8 cellular contexts compared by ENCODE assay signal in the genomic region with DNA sequence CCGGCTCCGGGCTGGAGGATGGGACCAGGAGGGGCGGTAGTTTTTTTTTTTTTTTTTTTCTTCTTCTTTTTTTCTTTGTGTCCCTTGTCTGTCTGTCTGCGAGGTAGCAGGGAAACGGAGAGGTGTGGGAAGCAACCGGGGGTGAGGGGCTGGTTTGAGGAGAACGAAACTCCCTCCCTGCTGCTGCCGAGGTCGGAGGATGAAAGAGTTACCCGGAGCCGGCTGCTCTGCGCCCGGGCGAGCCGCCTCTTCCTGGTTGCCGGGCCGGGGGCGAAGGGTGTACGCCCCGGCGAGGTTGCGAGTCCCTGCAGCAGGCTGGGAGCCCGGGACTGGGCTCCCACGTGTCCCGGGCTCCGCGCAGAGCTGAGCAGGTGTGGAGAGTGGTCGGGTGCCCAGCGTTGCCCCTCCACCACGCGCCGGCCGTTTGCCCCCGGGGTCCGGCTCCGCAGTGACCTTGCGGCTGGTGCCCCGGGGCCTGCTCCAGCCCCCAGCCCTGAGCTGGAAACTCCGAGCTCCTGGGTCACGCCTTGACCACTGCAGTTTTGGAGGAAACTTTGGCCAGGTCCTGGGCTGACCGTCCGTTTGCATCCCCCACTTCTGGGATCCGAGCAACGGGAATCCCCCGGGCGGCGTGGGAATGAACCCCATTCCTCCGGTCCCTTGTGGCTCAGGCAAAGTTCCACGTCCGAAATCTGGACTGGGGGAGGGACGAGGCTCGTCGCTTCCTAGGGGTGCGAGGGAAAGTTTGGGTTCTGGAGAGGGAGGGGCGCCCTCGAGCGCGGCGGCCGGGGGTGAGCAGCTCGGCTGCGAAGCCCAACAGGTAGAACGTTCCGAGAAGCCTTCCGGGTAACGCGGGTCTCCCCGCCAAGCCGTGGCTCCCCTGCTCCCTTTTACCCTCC. TPM values are rescaled to one million over a fixed set of nuclear protein-coding genes. Genes with fewer than 3 reads are reported as not detected.
DNase-seq lines count a peak whose midpoint lies in the region; ATAC-seq and TF ChIP-seq lines count a peak whose summit lies in the region.

No MANE protein-coding gene starts in this region.

- WGBS in transverse colon (ENCODE audit: low coverage in 1 of 2), 2 donors, result 0 to 3% methylated on average over 1 to 59 of the region's 69 CpGs

- POLR2A ChIA-PET in naive thymus-derived CD4-positive, alpha-beta T cell (lab: Charles Lee), result interaction anchor here (0.6 to 5.3 kb wide), 12 partner anchors 9 to 170 kb away, joined by 3 to 50 read pairs (median 4); no protein-coding TSS in a partner anchor

- no peak for TF ChIP-seq POLR2A in transverse colon (IDR thresholded peaks at IDR 0.05)

- intact Hi-C loops in naive thymus-derived CD4-positive, alpha-beta T cell (cut with micrococcal nuclease), result loop anchor here (1.0 to 10.0 kb wide), 19 partner anchors 27 to 649 kb away; a partner anchor contains a TSS
- intact Hi-C loops in transverse colon (cut with DNase I; ENCODE audit: low total_unique reads), result loop anchor here (5.0 kb wide), 1 partner anchor 214 kb away; no protein-coding TSS in a partner anchor

- TF ChIP-seq EP300 in transverse colon (IDR thresholded peaks at IDR 0.05; ENCODE audit: low read depth), result no peak

- H3K36me3 ChIP-seq in naive thymus-derived CD4-positive, alpha-beta T cell (ENCODE audit: control insufficient read depth in 2 of 3, insufficient read depth in 3 of 3, low read length in 3 of 3), result peaks cover 0 to 15% (median 0%) of the 10 kb centered on the region in 3 experiments
- no peaks in the 10 kb centered on the region for H3K36me3 ChIP-seq in transverse colon

- peak overlapping the region; percentile 92 for H3K4me3 ChIP-seq in GM08714 (ENCODE audit: low read length)
- peak overlapping the region; percentile 95 for H3K4me3 ChIP-seq in epithelial cell of proximal tubule (ENCODE audit: low read depth, low read length)
- H3K4me3 ChIP-seq in naive thymus-derived CD4-positive, alpha-beta T cell (ENCODE audit: low read length), result peak overlapping the region; percentile 83
- H3K4me3 ChIP-seq in transverse colon, result peak overlapping the region; percentile 55 to 91 (median 64)

- H3K27ac ChIP-seq in naive thymus-derived CD4-positive, alpha-beta T cell (ENCODE audit: low read depth, low read length), result peak overlapping the region; percentile 85
- peak overlapping the region; percentile 85 to 94 (median 92) for H3K27ac ChIP-seq in transverse colon

- peak; percentile 46 for ATAC-seq in naive thymus-derived CD4-positive, alpha-beta T cell
- ATAC-seq in HG02852 (IDR thresholded peaks at IDR 0.05; ENCODE audit: unreplicated experiment), result no peak

- CTCF ChIA-PET in naive thymus-derived CD4-positive, alpha-beta T cell (lab: Charles Lee), result interaction anchor here (0.6 to 3.4 kb wide), 12 partner anchors 15 to 256 kb away, joined by 3 to 13 read pairs (median 3); no protein-coding TSS in a partner anchor

- TF ChIP-seq CTCF in epithelial cell of proximal tubule (conservative IDR thresholded peaks at IDR 0.05; ENCODE audit: low read depth, low read length) (no peak), transverse colon (IDR thresholded peaks at IDR 0.05) (no peak)

- peaks cover 37 to 39% of the 10 kb centered on the region in 2 donors for H3K4me1 ChIP-seq in naive thymus-derived CD4-positive, alpha-beta T cell (ENCODE audit: control insufficient read depth in 2 of 2, insufficient read depth in 2 of 2, low read length in 2 of 2)
- H3K4me1 ChIP-seq in transverse colon, result peaks cover 0 to 42% (median 13%) of the 10 kb centered on the region in 4 donors

- H3K27me3 ChIP-seq in naive thymus-derived CD4-positive, alpha-beta T cell (ENCODE audit: control insufficient read depth in 2 of 2, insufficient read depth in 2 of 2, low read length in 2 of 2), result no peaks in the 10 kb centered on the region
- H3K27me3 ChIP-seq in transverse colon, result peaks cover 31% of the 10 kb centered on the region

- H3K9me3 ChIP-seq in naive thymus-derived CD4-positive, alpha-beta T cell (ENCODE audit: control insufficient read depth in 2 of 3, low read length in 3 of 3), result no peaks in the 10 kb centered on the region
- no peaks in the 10 kb centered on the region for H3K9me3 ChIP-seq in transverse colon

- in situ Hi-C loops in transverse colon (cut with MboI; ENCODE audit: low pct_ligation_motif_present in 1 of 4, low pct_unique_long_range_greater_than_20kb in 1 of 4, low sequenced_read_pairs in 3 of 4), result no loop called here

- peak overlapping the region; percentile 75 to 100 (median 99) for H3K4me3 Mint-ChIP-seq in naive thymus-derived CD4-positive, alpha-beta T cell

- peak; percentile 44 for DNase-seq in NCI-H1105 treated with DMSO at 0.1 percent for 48 hours (lab: John Stamatoyannopoulos, UW)
- peak; percentile 48 for DNase-seq in activated T-cell treated with anti-CD3 and anti-CD28 coated beads for 1 hour (ENCODE audit: low read depth)
- no peak for DNase-seq in epithelial cell of proximal tubule (ENCODE audit: low read depth)
- DNase-seq in naive thymus-derived CD4-positive, alpha-beta T cell, result peak; percentile 30 to 68 (median 54)
- peak; percentile 31 for DNase-seq in transverse colon
- no peak for DNase-seq in NCI-H1694 treated with DMSO at 0.1 percent for 48 hours (lab: John Stamatoyannopoulos, UW)

- peaks cover 0 to 7% (median 0%) of the 10 kb centered on the region in 5 donors for H3K27me3 Mint-ChIP-seq in naive thymus-derived CD4-positive, alpha-beta T cell

- H3K36me3 Mint-ChIP-seq in naive thymus-derived CD4-positive, alpha-beta T cell, result peaks cover 0 to 16% (median 0%) of the 10 kb centered on the region in 5 donors

- H3K9me3 Mint-ChIP-seq in naive thymus-derived CD4-positive, alpha-beta T cell, result no peaks in the 10 kb centered on the region

- peak overlapping the region; percentile 84 to 99 (median 95) for H3K27ac Mint-ChIP-seq in naive thymus-derived CD4-positive, alpha-beta T cell

- H3K4me1 Mint-ChIP-seq in naive thymus-derived CD4-positive, alpha-beta T cell, result peaks cover 31 to 61% (median 48%) of the 10 kb centered on the region in 7 donors

RNA-seq across cellular contexts. Expression of a gene that starts 1.2 kb away (rescaled TPM):
- total RNA-seq in epithelial cell of proximal tubule, result 33.8 and 44.3 TPM in 2 replicates
- total RNA-seq in naive thymus-derived CD4-positive, alpha-beta T cell, result 10 to 100 TPM; 31.9 to 74.3 (median 42.0) TPM
- 10 to 100 TPM; 23.4 to 28.7 TPM for polyA plus RNA-seq in naive thymus-derived CD4-positive, alpha-beta T cell
- 100 to 1,000 TPM in 1 of 4 donors, 10 to 100 TPM in 2, 1 to 10 TPM in 1; 4.2 to 123 (median 31.5) TPM for total RNA-seq in transverse colon

Comparison
In these comparisons a context has a peak if more than half of its experiments do, and no peak if none do; other contexts are left out.
1. DNase-seq: peak in NCI-H1105 treated with DMSO at 0.1 percent for 48 hours (single experiment), activated T-cell treated with anti-CD3 and anti-CD28 coated beads for 1 hour (single experiment), naive thymus-derived CD4-positive, alpha-beta T cell (9 of 9) and transverse colon (single experiment); none in epithelial cell of proximal tubule (single experiment) and NCI-H1694 treated with DMSO at 0.1 percent for 48 hours (single experiment).
2. Peak in every context shown above with its lines, with median percentiles within 50 percentile points of each other: H3K4me3 ChIP-seq.